Comparison of ENCODE assay signal across 15 cellular contexts in the genomic region with DNA sequence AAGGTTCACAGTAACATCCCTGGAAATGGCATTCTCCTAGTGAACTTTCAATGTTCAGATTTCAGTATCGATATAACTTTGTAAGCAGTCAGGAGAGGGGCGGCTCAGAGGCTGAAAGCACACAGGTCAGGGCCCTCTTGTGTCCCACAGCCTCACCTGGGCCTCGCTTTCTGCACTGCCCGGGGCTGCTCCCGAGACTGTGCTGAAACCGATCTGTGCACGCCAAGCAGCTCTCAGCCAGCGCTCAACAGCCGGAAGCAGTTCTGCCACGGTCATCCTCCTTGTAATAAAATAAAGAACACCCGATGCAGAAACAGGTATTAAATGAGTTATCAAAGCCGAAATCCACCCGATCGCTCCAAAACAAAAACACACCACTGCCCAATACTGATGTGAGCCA.
"Had no signal": no experiment of that assay in that cellular context is flagged by ENCODE, and none has a peak within 500 bp of the region (broad histone marks: within the 10 kb centered on the region; RNA-seq: fewer than 3 reads in every experiment).

No MANE protein-coding gene starts in this region.

- DNase-seq: effector CD4-positive, alpha-beta T cell; heart left ventricle; hippocampal formation; kidney glomerular epithelial cell; left lung; lower lobe of right lung; mesenchymal stem cell; naive B cell; stimulated activated CD4-positive, alpha-beta T cell treated with anti-CD3 and anti-CD28 coated beads, Interleukin-4, amount 100 ng/mL, for 1 hour; stimulated activated CD8-positive, alpha-beta memory T cell treated with anti-CD3 and anti-CD28 coated beads, Interleukin-4, amount 100 ng/mL, for 48 hours; stimulated activated naive CD8-positive, alpha-beta T cell treated with anti-CD3 and anti-CD28 coated beads, Interleukin-15, Interleukin-2, amounts not matched to agents 100 U/mL and 50 U/mL, for 24 hours; thyroid gland; upper lobe of left lung had no signal

- H3K27ac Mint-ChIP-seq: naive B cell; stimulated activated effector memory CD8-positive, alpha-beta T cell treated with anti-CD3 and anti-CD28 coated beads, Interleukin-12 subunit alpha, Interleukin-12 subunit beta, amount 100 ng/mL, for 72 hours had no signal

- ATAC-seq: heart left ventricle; left lung; lower lobe of right lung; stimulated activated effector memory CD8-positive, alpha-beta T cell treated with anti-CD3 and anti-CD28 coated beads, Interleukin-12 subunit alpha, Interleukin-12 subunit beta, amount 100 ng/mL, for 72 hours; stimulated activated naive CD8-positive, alpha-beta T cell treated with anti-CD3 and anti-CD28 coated beads, Interleukin-15, Interleukin-2, amounts not matched to agents 100 U/mL and 50 U/mL, for 24 hours had no signal

- H3K4me1 Mint-ChIP-seq: stimulated activated effector memory CD8-positive, alpha-beta T cell treated with anti-CD3 and anti-CD28 coated beads, Interleukin-12 subunit alpha, Interleukin-12 subunit beta, amount 100 ng/mL, for 72 hours had no signal

- H3K4me3 Mint-ChIP-seq: naive B cell; nephron; stimulated activated effector memory CD8-positive, alpha-beta T cell treated with anti-CD3 and anti-CD28 coated beads, Interleukin-12 subunit alpha, Interleukin-12 subunit beta, amount 100 ng/mL, for 72 hours had no signal

- H3K36me3 Mint-ChIP-seq: stimulated activated effector memory CD8-positive, alpha-beta T cell treated with anti-CD3 and anti-CD28 coated beads, Interleukin-12 subunit alpha, Interleukin-12 subunit beta, amount 100 ng/mL, for 72 hours had no signal

- H3K9me3 Mint-ChIP-seq: nephron had no signal
